ENCODE assay signal across 13 cellular contexts in the genomic region with DNA sequence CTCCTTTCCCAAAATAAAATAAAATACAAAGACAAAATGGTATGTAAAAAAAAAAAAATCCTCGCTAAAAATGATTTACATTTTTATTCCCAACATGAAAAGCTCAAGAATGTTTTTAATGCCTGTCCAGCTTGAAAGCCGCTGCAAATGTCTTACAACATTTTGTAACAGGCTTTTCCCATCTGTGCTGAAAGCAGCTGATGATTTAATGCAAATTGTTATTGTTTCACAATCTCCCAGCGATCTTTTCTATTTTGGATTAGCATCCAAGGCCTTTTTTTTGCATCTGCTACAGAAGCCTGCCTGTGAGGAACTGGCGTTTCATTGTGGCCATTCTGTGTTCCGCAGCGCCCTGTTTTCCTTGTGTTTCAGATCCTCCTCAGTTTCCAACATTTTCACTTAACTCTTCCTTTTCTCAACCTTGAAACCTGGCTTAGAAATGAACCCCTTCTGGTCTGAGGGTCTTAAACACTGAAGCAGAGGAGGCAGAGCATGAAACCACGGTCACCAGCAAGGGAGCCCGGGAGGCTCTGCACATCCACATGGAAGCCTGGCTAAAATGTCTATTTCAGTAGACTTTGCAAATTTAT.
DNase-seq lines count a peak whose midpoint lies in the region; ATAC-seq and TF ChIP-seq lines count a peak whose summit lies in the region.
"Had no signal": no experiment of that assay in that cellular context is flagged by ENCODE, and none has a peak within 500 bp of the region (broad histone marks: within the 10 kb centered on the region; RNA-seq: fewer than 3 reads in every experiment).

No MANE protein-coding gene starts in this region.

- H3K4me1 Mint-ChIP-seq in CD4-positive, alpha-beta T cell (ENCODE audit: low read depth): no peaks in the 10 kb centered on the region
- no peaks in the 10 kb centered on the region for H3K4me1 Mint-ChIP-seq in activated CD4-positive, alpha-beta memory T cell treated with anti-CD3 and anti-CD28 coated beads, Interleukin-2, amount 10 ng/mL, durations not matched to agents 7 days and 5 days

- H3K27me3 ChIP-seq in right atrium auricular region: no peaks in the 10 kb centered on the region
- no peaks in the 10 kb centered on the region for H3K27me3 ChIP-seq in CD4-positive, alpha-beta T cell (ENCODE audit: control insufficient read depth, insufficient read depth, low read length)
- no peaks in the 10 kb centered on the region for H3K27me3 ChIP-seq in MG63
- H3K27me3 ChIP-seq: BLaER1 treated with 17β-estradiol and CSF1 and Interleukin-3, amounts not matched to agents 10 nM and 100 nM had no signal

- peaks cover 4% of the 10 kb centered on the region for H3K9me3 Mint-ChIP-seq in CD4-positive, alpha-beta T cell
- H3K9me3 Mint-ChIP-seq in activated CD4-positive, alpha-beta memory T cell treated with anti-CD3 and anti-CD28 coated beads, Interleukin-2, amount 10 ng/mL, durations not matched to agents 7 days and 5 days: peaks cover 5% of the 10 kb centered on the region

- H3K36me3 ChIP-seq in right atrium auricular region (no peaks in the 10 kb centered on the region), MG63 (no peaks in the 10 kb centered on the region)
- H3K36me3 ChIP-seq: BLaER1 treated with 17β-estradiol and CSF1 and Interleukin-3, amounts not matched to agents 10 nM and 100 nM had no signal

- WGBS in adipose tissue, 3 donors: 55 to 81% (median 66%) methylated on average over 8 of the region's 8 CpGs

- POLR2A ChIA-PET in CD4-positive, alpha-beta T cell (lab: Charles Lee): no interaction called here
- POLR2A ChIA-PET in activated CD4-positive, alpha-beta memory T cell treated with anti-CD3 and anti-CD28 coated beads, Interleukin-2, amount 10 ng/mL, durations not matched to agents 7 days and 5 days (lab: Charles Lee): no interaction called here

- no peak overlapping the region for H3K4me3 Mint-ChIP-seq in CD4-positive, alpha-beta T cell
- no peak overlapping the region for H3K4me3 Mint-ChIP-seq in activated CD4-positive, alpha-beta memory T cell treated with anti-CD3 and anti-CD28 coated beads, Interleukin-2, amount 10 ng/mL, durations not matched to agents 7 days and 5 days

- intact Hi-C loops in sciatic nerve (cut with DNase I): no loop called here
- intact Hi-C loops in CD4-positive, alpha-beta T cell (cut with DNase I, micrococcal nuclease): no loop called here

- no peaks in the 10 kb centered on the region for H3K36me3 Mint-ChIP-seq in CD4-positive, alpha-beta T cell (ENCODE audit: low read depth)
- no peaks in the 10 kb centered on the region for H3K36me3 Mint-ChIP-seq in activated CD4-positive, alpha-beta memory T cell treated with anti-CD3 and anti-CD28 coated beads, Interleukin-2, amount 10 ng/mL, durations not matched to agents 7 days and 5 days (ENCODE audit: low read depth)

- H3K4me1 ChIP-seq in right atrium auricular region: peaks cover 0 to 20% of the 10 kb centered on the region in 2 donors

- H3K27me3 Mint-ChIP-seq in CD4-positive, alpha-beta T cell: no peaks in the 10 kb centered on the region
- no peaks in the 10 kb centered on the region for H3K27me3 Mint-ChIP-seq in activated CD4-positive, alpha-beta memory T cell treated with anti-CD3 and anti-CD28 coated beads, Interleukin-2, amount 10 ng/mL, durations not matched to agents 7 days and 5 days

- H3K27ac ChIP-seq in adipose tissue (ENCODE audit: low read depth, low read length) (peak overlapping the region; percentile 67), right atrium auricular region (peak overlapping the region; percentile 35 to 80)
- no peak overlapping the region for H3K27ac ChIP-seq in CD4-positive, alpha-beta T cell (ENCODE audit: low read depth, low read length)
- H3K27ac ChIP-seq: BLaER1 treated with 17β-estradiol and CSF1 and Interleukin-3, amounts not matched to agents 10 nM and 100 nM had no signal

- ATAC-seq in sciatic nerve: peak; percentile 78
- no peak for ATAC-seq in CD4-positive, alpha-beta T cell (ENCODE audit: poor library complexity)
- ATAC-seq in HG02763 (IDR thresholded peaks at IDR 0.05; ENCODE audit: unreplicated experiment): no peak

- CTCF ChIA-PET in CD4-positive, alpha-beta T cell (lab: Charles Lee): no interaction called here
- CTCF ChIA-PET in activated CD4-positive, alpha-beta memory T cell treated with anti-CD3 and anti-CD28 coated beads, Interleukin-2, amount 10 ng/mL, durations not matched to agents 7 days and 5 days (lab: Charles Lee): no interaction called here

- TF ChIP-seq CTCF in AG09309 (IDR thresholded peaks at IDR 0.05; ENCODE audit: control insufficient read depth, insufficient read depth, low read depth, low read length, missing control alignments): no peak
- TF ChIP-seq CTCF in right atrium auricular region (IDR thresholded peaks at IDR 0.05): no peak
- no peak for TF ChIP-seq CTCF in CD4-positive, alpha-beta T cell (IDR thresholded peaks at IDR 0.05)

- H3K4me3 ChIP-seq in AG09309 (ENCODE audit: control insufficient read depth, low read depth, low read length): no peak overlapping the region
- no peak overlapping the region for H3K4me3 ChIP-seq in right atrium auricular region
- H3K4me3 ChIP-seq in MG63: no peak overlapping the region
- H3K4me3 ChIP-seq: BLaER1 treated with 17β-estradiol and CSF1 and Interleukin-3, amounts not matched to agents 10 nM and 100 nM had no signal

- DNase-seq in AG09309 (ENCODE audit: low read depth): peak; percentile 60
- DNase-seq in right atrium auricular region (ENCODE audit: low spot score): no peak
- DNase-seq in sciatic nerve (ENCODE audit: low spot score): no peak
- no peak for DNase-seq in CD4-positive, alpha-beta T cell
- no peak for DNase-seq in activated CD4-positive, alpha-beta memory T cell treated with anti-CD3 and anti-CD28 coated beads, Interleukin-2, amount 10 ng/mL, durations not matched to agents 7 days and 5 days
- DNase-seq in MG63: no peak
- DNase-seq: activated CD8-positive, alpha-beta memory T cell treated with anti-CD3 and anti-CD28 coated beads, Interleukin-2, amount 50 U/mL, for 4 hours; NCI-H1092; NCI-H524 treated with DMSO at 0.1 percent for 48 hours; SHP77 treated with DMSO at 0.1 percent for 48 hours had no signal

- no peak overlapping the region for H3K27ac Mint-ChIP-seq in CD4-positive, alpha-beta T cell
- H3K27ac Mint-ChIP-seq in activated CD4-positive, alpha-beta memory T cell treated with anti-CD3 and anti-CD28 coated beads, Interleukin-2, amount 10 ng/mL, durations not matched to agents 7 days and 5 days: no peak overlapping the region

- H3K9me3 ChIP-seq in right atrium auricular region (no peaks in the 10 kb centered on the region), MG63 (0 out of 2 replicates have a peak, but pooled peaks cover 2% of the 10 kb centered on the region)
- no peaks in the 10 kb centered on the region for H3K9me3 ChIP-seq in CD4-positive, alpha-beta T cell (ENCODE audit: control insufficient read depth, low read length)
